ENCODE assay signal across 22 cellular contexts in genomic region chr20:603116-603640, GRCh38. TPM values are rescaled to one million over a fixed set of nuclear protein-coding genes. Genes with fewer than 3 reads are reported as not detected.
A peak's percentile ranks its signal among the peaks of the same experiment; 100 is the strongest.
DNase-seq lines count a peak whose midpoint lies in the region; ATAC-seq, FAIRE-seq and TF ChIP-seq lines count a peak whose summit lies in the region.
"Had no signal": no experiment of that assay in that cellular context is flagged by ENCODE, and none has a peak within 500 bp of the region (broad histone marks: within the 10 kb centered on the region; RNA-seq: fewer than 3 reads in every experiment).

No MANE protein-coding gene starts in this region.

- H2BK120ac ChIP-seq in H1 (replicated peaks; ENCODE audit: low read depth, low read length): no peak overlapping the region

- no peak overlapping the region for H2BK20ac ChIP-seq in H1 (ENCODE audit: low read length)

- ATAC-seq in sciatic nerve (no peak), HG02970 (IDR thresholded peaks at IDR 0.05; ENCODE audit: low FRiP score, unreplicated experiment) (no peak), GM21737 (IDR thresholded peaks at IDR 0.05; ENCODE audit: unreplicated experiment) (no peak)
- ATAC-seq: naive thymus-derived CD8-positive, alpha-beta T cell had no signal

- no peak overlapping the region for H4K91ac ChIP-seq in H1 (replicated peaks; ENCODE audit: insufficient read length, low read length)

- no peaks in the 10 kb centered on the region for H3K9me3 ChIP-seq in Loucy (ENCODE audit: insufficient read depth, low read depth, low read length)
- no peaks in the 10 kb centered on the region for H3K9me3 ChIP-seq in H1 (ENCODE audit: insufficient read depth in 2 of 2, low read depth in 1 of 2, low read length in 1 of 2)

- H3K9ac ChIP-seq in Loucy (ENCODE audit: low read depth, low read length, poor library complexity, severe bottlenecking): no peak overlapping the region
- no peak overlapping the region for H3K9ac ChIP-seq in H1 (replicated peaks in 1 of 4; ENCODE audit: extremely low read depth in 1 of 4, low read depth in 3 of 4, low read length in 3 of 4)
- H3K9ac ChIP-seq: parathyroid adenoma had no signal

- H3K4me2 ChIP-seq in Loucy (ENCODE audit: low read depth, low read length, poor library complexity, severe bottlenecking): no peak overlapping the region
- no peak overlapping the region for H3K4me2 ChIP-seq in H1 (ENCODE audit: insufficient read depth in 1 of 2, low read depth in 2 of 2, low read length in 2 of 2)

- no peak overlapping the region for H2AFZ ChIP-seq in Loucy (ENCODE audit: low read length)
- H2AFZ ChIP-seq in H1 (ENCODE audit: low read length): no peak overlapping the region
- H2AFZ ChIP-seq: parathyroid adenoma had no signal

- no peak overlapping the region for H4K5ac ChIP-seq in H1 (ENCODE audit: insufficient read length, low read depth, low read length)

- no peak for TF ChIP-seq EP300 in H1 (IDR thresholded peaks at IDR 0.05; ENCODE audit: borderline replicate concordance in 1 of 2, low read depth in 2 of 2, low read length in 2 of 2)

- no peak overlapping the region for H2BK15ac ChIP-seq in H1 (ENCODE audit: low read length)

- intact Hi-C loops in sciatic nerve (cut with DNase I): no loop called here

- TF ChIP-seq CTCF in Loucy (conservative IDR thresholded peaks at IDR 0.05; ENCODE audit: low read length) (peak; percentile 38; the same call in 1 of the 2 replicates), H1 (IDR thresholded peaks at IDR 0.05; ENCODE audit: control extremely low read depth in 1 of 3, insufficient read depth in 1 of 3, low read depth in 1 of 3, low read length in 3 of 3) (peak in 1 of 3 experiments; percentile 4; a peak in 1 of 4 replicates)

- no peaks in the 10 kb centered on the region for H3K23me2 ChIP-seq in H1 (ENCODE audit: low read depth, low read length)

- no peaks in the 10 kb centered on the region for H3K79me1 ChIP-seq in H1 (ENCODE audit: low read depth, low read length)

- 94% methylated on average over 8 of the region's 8 CpGs; no CpG with 5 or more reads in 1 of the 2 experiments for WGBS in H1 (ENCODE audit: extremely low coverage in 1 of 2, insufficient coverage in 1 of 2, insufficient read length in 1 of 2, insufficient replicate concordance in 2 of 2, low coverage in 1 of 2, low lambda C conversion rate in 2 of 2, missing lambda C conversion rate in 1 of 2), 2 experiments

- no peak overlapping the region for H3K23ac ChIP-seq in H1 (ENCODE audit: insufficient read length)

- TF ChIP-seq POLR2A in H1 (IDR thresholded peaks at IDR 0.05; ENCODE audit: control extremely low read depth in 1 of 2, low read depth in 2 of 2, low read length in 2 of 2): no peak

- H3K36me3 ChIP-seq in Loucy (ENCODE audit: insufficient read depth, low read length) (no peaks in the 10 kb centered on the region), H1 (ENCODE audit: control insufficient read depth in 2 of 4, insufficient read depth in 4 of 4, low read length in 3 of 4) (no peaks in the 10 kb centered on the region)

- H3K27ac ChIP-seq in H1 (ENCODE audit: low read depth, low read length): no peak overlapping the region
- H3K27ac ChIP-seq: coronary artery, parathyroid adenoma, SK-N-MC had no signal

- H3F3A ChIP-seq in Loucy (ENCODE audit: low read depth): no peaks in the 10 kb centered on the region

- TF ChIP-seq RAD21 in H1 (IDR thresholded peaks at IDR 0.05 in 1 of 2, conservative IDR thresholded peaks at IDR 0.05 in 1 of 2; ENCODE audit: low read depth in 2 of 2, low read length in 2 of 2): peak; percentile 1 to 24; a peak in 2 of 4 replicates

- no peaks in the 10 kb centered on the region for H3K27me3 ChIP-seq in Loucy (ENCODE audit: insufficient read depth, low read length, poor library complexity, severe bottlenecking)
- no peaks in the 10 kb centered on the region for H3K27me3 ChIP-seq in H1 (replicated peaks in 1 of 4; ENCODE audit: control insufficient read depth in 3 of 4, extremely low read depth in 1 of 4, insufficient read depth in 3 of 4, low read length in 3 of 4)

- H3K14ac ChIP-seq in H1 (ENCODE audit: insufficient read length): no peak overlapping the region

- H4K20me1 ChIP-seq in Loucy (ENCODE audit: insufficient read depth, low read length, poor library complexity, severe bottlenecking) (no peaks in the 10 kb centered on the region), H1 (replicated peaks in 1 of 2; ENCODE audit: control insufficient read depth in 1 of 2, insufficient read depth in 2 of 2, low read length in 2 of 2) (peaks cover 0 to 11% of the 10 kb centered on the region in 2 experiments)

- H2BK12ac ChIP-seq in H1 (ENCODE audit: low read depth, low read length): no peak overlapping the region

- H2BK5ac ChIP-seq in H1 (ENCODE audit: low read depth, low read length): no peak overlapping the region

- FAIRE-seq in H1 (lab: Jason Lieb, UNC): no peak
- FAIRE-seq: GM18507 had no signal

- no peaks in the 10 kb centered on the region for H3K79me2 ChIP-seq in Loucy (ENCODE audit: insufficient read depth, low read length)
- no peaks in the 10 kb centered on the region for H3K79me2 ChIP-seq in H1 (ENCODE audit: control insufficient read depth in 1 of 2, insufficient read depth in 2 of 2, low read length in 2 of 2)
- H3K79me2 ChIP-seq: parathyroid adenoma had no signal

- no peak overlapping the region for H4K8ac ChIP-seq in H1 (ENCODE audit: extremely low read depth, insufficient read depth, low read length)

- H3K18ac ChIP-seq in H1 (ENCODE audit: extremely low read depth, low read length): no peak overlapping the region

- no peak overlapping the region for H3K4ac ChIP-seq in H1 (replicated peaks; ENCODE audit: insufficient read length, low read depth, low read length)

- POLR2A ChIA-PET in H1 (lab: Charles Lee; ENCODE audit: partially characterized antibody): interaction anchor here (0.8 to 1.5 kb wide), 3 partner anchors 9 to 29 kb away, joined by 3 to 5 read pairs (median 4); no protein-coding TSS in a partner anchor

- peaks cover 15% of the 10 kb centered on the region for H3K4me1 ChIP-seq in Loucy (ENCODE audit: insufficient read depth, low read length, poor library complexity, severe bottlenecking)
- H3K4me1 ChIP-seq in H1 (replicated peaks in 1 of 4; ENCODE audit: control insufficient read depth in 3 of 4, insufficient read depth in 4 of 4, low read length in 3 of 4): no peaks in the 10 kb centered on the region; a peak in 1 of 7 replicates
- H3K4me1 ChIP-seq: parathyroid adenoma had no signal

- CTCF ChIA-PET in H1 (lab: Charles Lee; ENCODE audit: partially characterized antibody): interaction anchor here (0.8 to 4.1 kb wide), 11 partner anchors 9 to 64 kb away, joined by 3 to 22 read pairs (median 3); no protein-coding TSS in a partner anchor

- H3K56ac ChIP-seq in H1 (replicated peaks; ENCODE audit: insufficient read length, low read depth, low read length): no peak overlapping the region

- H2AK5ac ChIP-seq in H1 (ENCODE audit: low read depth, low read length): no peak overlapping the region

- no peak for DNase-seq in H1 (ENCODE audit: low read depth in 1 of 2, low spot score in 2 of 2)
- peak; percentile 48 for DNase-seq in islet precursor cell
- peak; percentile 34 for DNase-seq in sciatic nerve (ENCODE audit: low spot score)
- DNase-seq in stimulated activated CD4-positive, alpha-beta T cell treated with anti-CD3 and anti-CD28 coated beads, Interleukin-2, amount 100 ng/mL, for 48 hours: no peak
- DNase-seq in nucleus accumbens (lab: John Stamatoyannopoulos, UW): no peak
- DNase-seq: ACHN; activated CD4-positive, alpha-beta T cell treated with anti-CD3 and anti-CD28 coated beads, Interleukin-2, amount 50 U/mL, for 1 hour; activated naive CD4-positive, alpha-beta T cell treated with anti-CD3 and anti-CD28 coated beads, Interleukin-2, amount 50 U/mL, for 16 hours; naive thymus-derived CD8-positive, alpha-beta T cell; NCI-H1694 treated with DMSO at 0.1 percent for 48 hours; NCI-H2171; NCI-H510A treated with DMSO at 0.1 percent for 48 hours; NK-92 treated with Interleukin-12 subunit alpha and Interleukin-12 subunit beta, amount 100 ng/mL, for 24 hours had no signal

- no peaks in the 10 kb centered on the region for H3K9me2 ChIP-seq in Loucy (replicated peaks; ENCODE audit: low read depth, low read length)

- no peak overlapping the region for H3K4me3 ChIP-seq in Loucy (ENCODE audit: low read length, poor library complexity, severe bottlenecking)
- no peak overlapping the region for H3K4me3 ChIP-seq in H1 (ENCODE audit: extremely low read depth in 1 of 4, insufficient read depth in 2 of 4, low read depth in 3 of 4, low read length in 4 of 4)
- H3K4me3 ChIP-seq: coronary artery, SK-N-MC had no signal

RNA-seq across cellular contexts. Expression of gene TCF15, which starts 6.9 kb away (rescaled TPM):
- 6.9 and 7.3 TPM in 2 replicates for total RNA-seq in H1 (2021; fragmentation: NEBNext Ultra II Directional; extraction: Animal tissue kit (Norgen Biotek cat#: 25700))
- 3.7 and 4.4 TPM in 2 replicates for polyA plus RNA-seq in H1 (2011; rRNA removed)
- polyA plus RNA-seq in H1 (2011; cell fraction: cytosol; rRNA removed): 4.0 TPM
- polyA plus RNA-seq in H1 (2011; cell fraction: nucleus; rRNA removed): 2.3 TPM
- 3.3 to 7.0 TPM (median 5.5 TPM) in 4 replicates for polyA plus RNA-seq in H1 (2012, experiment 1 of 2)
- polyA plus RNA-seq in H1 (2012, experiment 2 of 2): 1.3 TPM
- polyA plus RNA-seq in H1 (2013, experiment 1 of 2): 5.6 TPM
- polyA plus RNA-seq in H1 (2013, experiment 2 of 2): 5.4 TPM
- 0.15 and 0.38 TPM in 2 replicates for polyA minus RNA-seq in H1 (2011; rRNA and poly(A)+ RNA removed)
- 4.1 TPM for polyA minus RNA-seq in H1 (2011; cell fraction: cytosol; rRNA and poly(A)+ RNA removed)
- 2.9 TPM for polyA minus RNA-seq in H1 (2011; cell fraction: nucleus; rRNA and poly(A)+ RNA removed)
- total RNA-seq in sciatic nerve: 2.1 TPM
- total RNA-seq: naive thymus-derived CD8-positive, alpha-beta T cell; T-helper 2 cell treated with Interferon-gamma antibody and Interleukin-4, amounts not matched to agents 100 ng/mL and 5 ng/mL, for 36 hours had no signal
- polyA plus RNA-seq: BJ; naive thymus-derived CD8-positive, alpha-beta T cell had no signal

RNA-seq across cellular contexts. Expression of gene SRXN1, which starts 49.8 kb away (rescaled TPM):
- 15.8 and 16.7 TPM in 2 replicates for total RNA-seq in H1 (2021; fragmentation: NEBNext Ultra II Directional; extraction: Animal tissue kit (Norgen Biotek cat#: 25700))
- polyA plus RNA-seq in H1 (2011; rRNA removed): 12.2 and 12.7 TPM in 2 replicates
- 15.8 TPM for polyA plus RNA-seq in H1 (2011; cell fraction: cytosol; rRNA removed)
- polyA plus RNA-seq in H1 (2011; cell fraction: nucleus; rRNA removed): 7.5 TPM
- polyA plus RNA-seq in H1 (2012, experiment 1 of 2): 15.0 to 16.5 TPM (median 15.5 TPM) in 4 replicates
- polyA plus RNA-seq in H1 (2012, experiment 2 of 2): 5.7 TPM
- 13.5 TPM for polyA plus RNA-seq in H1 (2013, experiment 1 of 2)
- polyA plus RNA-seq in H1 (2013, experiment 2 of 2): 13.9 TPM
- polyA minus RNA-seq in H1 (2011; rRNA and poly(A)+ RNA removed): 14.4 and 15.9 TPM in 2 replicates
- polyA minus RNA-seq in H1 (2011; cell fraction: cytosol; rRNA and poly(A)+ RNA removed): 5.9 TPM
- polyA minus RNA-seq in H1 (2011; cell fraction: nucleus; rRNA and poly(A)+ RNA removed): 7.6 TPM
- 15.4 TPM for total RNA-seq in sciatic nerve

RNA-seq across cellular contexts. Expression of gene CSNK2A1, which starts 59.6 kb away (rescaled TPM):
- 247 and 260 TPM in 2 replicates for total RNA-seq in H1 (2021; fragmentation: NEBNext Ultra II Directional; extraction: Animal tissue kit (Norgen Biotek cat#: 25700))
- 107 and 117 TPM in 2 replicates for polyA plus RNA-seq in H1 (2011; rRNA removed)
- 132 TPM for polyA plus RNA-seq in H1 (2011; cell fraction: cytosol; rRNA removed)
- 111 TPM for polyA plus RNA-seq in H1 (2011; cell fraction: nucleus; rRNA removed)
- 137 to 164 TPM (median 152 TPM) in 4 replicates for polyA plus RNA-seq in H1 (2012, experiment 1 of 2)
- polyA plus RNA-seq in H1 (2012, experiment 2 of 2): 47.5 TPM
- polyA plus RNA-seq in H1 (2013, experiment 1 of 2): 165 TPM
- polyA plus RNA-seq in H1 (2013, experiment 2 of 2): 173 TPM
- 267 and 364 TPM in 2 replicates for polyA minus RNA-seq in H1 (2011; rRNA and poly(A)+ RNA removed)
- 136 TPM for polyA minus RNA-seq in H1 (2011; cell fraction: cytosol; rRNA and poly(A)+ RNA removed)
- 196 TPM for polyA minus RNA-seq in H1 (2011; cell fraction: nucleus; rRNA and poly(A)+ RNA removed)
- 91.4 TPM for total RNA-seq in sciatic nerve

Comparison
In these comparisons a context has a peak if more than half of its experiments do, and no peak if none do; other contexts are left out.
1. DNase-seq: peak in islet precursor cell (single experiment) and sciatic nerve (single experiment); none in H1 (0 of 2), stimulated activated CD4-positive, alpha-beta T cell treated with anti-CD3 and anti-CD28 coated beads, Interleukin-2, amount 100 ng/mL, for 48 hours (0 of 2) and nucleus accumbens (0 of 56).